Comparison of ENCODE assay signal across 1 cellular context in the genomic region with DNA sequence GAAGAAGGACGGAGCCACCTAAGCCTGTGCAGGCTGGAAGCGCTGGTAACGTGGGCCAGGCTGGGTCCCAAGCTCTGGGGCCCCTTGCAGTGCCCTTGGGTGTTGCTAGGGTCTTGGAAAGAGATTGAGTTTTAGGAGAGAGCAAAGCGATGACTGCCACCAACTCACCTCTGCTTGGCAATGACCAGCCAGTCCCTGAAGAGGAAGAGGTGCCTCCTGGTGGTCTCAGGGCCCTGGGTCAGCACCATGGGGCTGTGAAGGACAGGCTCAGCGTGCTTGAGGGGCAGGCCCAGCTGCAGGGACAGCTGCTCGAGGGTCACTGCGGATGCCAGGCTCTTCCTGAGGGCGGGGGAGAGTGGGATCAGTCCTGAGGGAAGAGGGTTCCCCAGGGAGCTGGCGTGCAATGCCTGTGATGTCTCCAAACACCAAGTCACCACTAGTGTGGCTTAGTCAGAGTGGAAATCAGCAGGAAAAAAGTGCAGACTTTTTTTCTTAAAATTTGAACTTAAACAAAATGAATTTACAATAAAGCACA.
TF ChIP-seq lines count a peak whose summit lies in the region.

No MANE protein-coding gene starts in this region.

TF ChIP-seq in GM12878, 131 proteins besides CTCF, POLR2A, EP300 and RAD21 (continued from another document):
- TF ChIP-seq PAX8 (IDR thresholded peaks at IDR 0.05) (no peak), NR2C1 (IDR thresholded peaks at IDR 0.05) (no peak), HDAC2 (IDR thresholded peaks at IDR 0.05) (no peak), BMI1 (IDR thresholded peaks at IDR 0.05; ENCODE audit: borderline replicate concordance) (no peak)
- TF ChIP-seq, protein P1, sequence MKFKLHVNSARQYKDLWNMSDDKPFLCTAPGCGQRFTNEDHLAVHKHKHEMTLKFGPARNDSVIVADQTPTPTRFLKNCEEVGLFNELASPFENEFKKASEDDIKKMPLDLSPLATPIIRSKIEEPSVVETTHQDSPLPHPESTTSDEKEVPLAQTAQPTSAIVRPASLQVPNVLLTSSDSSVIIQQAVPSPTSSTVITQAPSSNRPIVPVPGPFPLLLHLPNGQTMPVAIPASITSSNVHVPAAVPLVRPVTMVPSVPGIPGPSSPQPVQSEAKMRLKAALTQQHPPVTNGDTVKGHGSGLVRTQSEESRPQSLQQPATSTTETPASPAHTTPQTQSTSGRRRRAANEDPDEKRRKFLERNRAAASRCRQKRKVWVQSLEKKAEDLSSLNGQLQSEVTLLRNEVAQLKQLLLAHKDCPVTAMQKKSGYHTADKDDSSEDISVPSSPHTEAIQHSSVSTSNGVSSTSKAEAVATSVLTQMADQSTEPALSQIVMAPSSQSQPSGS (IDR thresholded peaks at IDR 0.05; ENCODE audit: low read length), result no peak
- TF ChIP-seq, protein P2, sequence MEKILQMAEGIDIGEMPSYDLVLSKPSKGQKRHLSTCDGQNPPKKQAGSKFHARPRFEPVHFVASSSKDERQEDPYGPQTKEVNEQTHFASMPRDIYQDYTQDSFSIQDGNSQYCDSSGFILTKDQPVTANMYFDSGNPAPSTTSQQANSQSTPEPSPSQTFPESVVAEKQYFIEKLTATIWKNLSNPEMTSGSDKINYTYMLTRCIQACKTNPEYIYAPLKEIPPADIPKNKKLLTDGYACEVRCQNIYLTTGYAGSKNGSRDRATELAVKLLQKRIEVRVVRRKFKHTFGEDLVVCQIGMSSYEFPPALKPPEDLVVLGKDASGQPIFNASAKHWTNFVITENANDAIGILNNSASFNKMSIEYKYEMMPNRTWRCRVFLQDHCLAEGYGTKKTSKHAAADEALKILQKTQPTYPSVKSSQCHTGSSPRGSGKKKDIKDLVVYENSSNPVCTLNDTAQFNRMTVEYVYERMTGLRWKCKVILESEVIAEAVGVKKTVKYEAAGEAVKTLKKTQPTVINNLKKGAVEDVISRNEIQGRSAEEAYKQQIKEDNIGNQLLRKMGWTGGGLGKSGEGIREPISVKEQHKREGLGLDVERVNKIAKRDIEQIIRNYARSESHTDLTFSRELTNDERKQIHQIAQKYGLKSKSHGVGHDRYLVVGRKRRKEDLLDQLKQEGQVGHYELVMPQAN (conservative IDR thresholded peaks at IDR 0.05), result no peak
- TF ChIP-seq, protein P3, sequence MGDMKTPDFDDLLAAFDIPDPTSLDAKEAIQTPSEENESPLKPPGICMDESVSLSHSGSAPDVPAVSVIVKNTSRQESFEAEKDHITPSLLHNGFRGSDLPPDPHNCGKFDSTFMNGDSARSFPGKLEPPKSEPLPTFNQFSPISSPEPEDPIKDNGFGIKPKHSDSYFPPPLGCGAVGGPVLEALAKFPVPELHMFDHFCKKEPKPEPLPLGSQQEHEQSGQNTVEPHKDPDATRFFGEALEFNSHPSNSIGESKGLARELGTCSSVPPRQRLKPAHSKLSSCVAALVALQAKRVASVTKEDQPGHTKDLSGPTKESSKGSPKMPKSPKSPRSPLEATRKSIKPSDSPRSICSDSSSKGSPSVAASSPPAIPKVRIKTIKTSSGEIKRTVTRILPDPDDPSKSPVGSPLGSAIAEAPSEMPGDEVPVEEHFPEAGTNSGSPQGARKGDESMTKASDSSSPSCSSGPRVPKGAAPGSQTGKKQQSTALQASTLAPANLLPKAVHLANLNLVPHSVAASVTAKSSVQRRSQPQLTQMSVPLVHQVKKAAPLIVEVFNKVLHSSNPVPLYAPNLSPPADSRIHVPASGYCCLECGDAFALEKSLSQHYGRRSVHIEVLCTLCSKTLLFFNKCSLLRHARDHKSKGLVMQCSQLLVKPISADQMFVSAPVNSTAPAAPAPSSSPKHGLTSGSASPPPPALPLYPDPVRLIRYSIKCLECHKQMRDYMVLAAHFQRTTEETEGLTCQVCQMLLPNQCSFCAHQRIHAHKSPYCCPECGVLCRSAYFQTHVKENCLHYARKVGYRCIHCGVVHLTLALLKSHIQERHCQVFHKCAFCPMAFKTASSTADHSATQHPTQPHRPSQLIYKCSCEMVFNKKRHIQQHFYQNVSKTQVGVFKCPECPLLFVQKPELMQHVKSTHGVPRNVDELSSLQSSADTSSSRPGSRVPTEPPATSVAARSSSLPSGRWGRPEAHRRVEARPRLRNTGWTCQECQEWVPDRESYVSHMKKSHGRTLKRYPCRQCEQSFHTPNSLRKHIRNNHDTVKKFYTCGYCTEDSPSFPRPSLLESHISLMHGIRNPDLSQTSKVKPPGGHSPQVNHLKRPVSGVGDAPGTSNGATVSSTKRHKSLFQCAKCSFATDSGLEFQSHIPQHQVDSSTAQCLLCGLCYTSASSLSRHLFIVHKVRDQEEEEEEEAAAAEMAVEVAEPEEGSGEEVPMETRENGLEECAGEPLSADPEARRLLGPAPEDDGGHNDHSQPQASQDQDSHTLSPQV (IDR thresholded peaks at IDR 0.05), result no peak
